In the genomic region with DNA sequence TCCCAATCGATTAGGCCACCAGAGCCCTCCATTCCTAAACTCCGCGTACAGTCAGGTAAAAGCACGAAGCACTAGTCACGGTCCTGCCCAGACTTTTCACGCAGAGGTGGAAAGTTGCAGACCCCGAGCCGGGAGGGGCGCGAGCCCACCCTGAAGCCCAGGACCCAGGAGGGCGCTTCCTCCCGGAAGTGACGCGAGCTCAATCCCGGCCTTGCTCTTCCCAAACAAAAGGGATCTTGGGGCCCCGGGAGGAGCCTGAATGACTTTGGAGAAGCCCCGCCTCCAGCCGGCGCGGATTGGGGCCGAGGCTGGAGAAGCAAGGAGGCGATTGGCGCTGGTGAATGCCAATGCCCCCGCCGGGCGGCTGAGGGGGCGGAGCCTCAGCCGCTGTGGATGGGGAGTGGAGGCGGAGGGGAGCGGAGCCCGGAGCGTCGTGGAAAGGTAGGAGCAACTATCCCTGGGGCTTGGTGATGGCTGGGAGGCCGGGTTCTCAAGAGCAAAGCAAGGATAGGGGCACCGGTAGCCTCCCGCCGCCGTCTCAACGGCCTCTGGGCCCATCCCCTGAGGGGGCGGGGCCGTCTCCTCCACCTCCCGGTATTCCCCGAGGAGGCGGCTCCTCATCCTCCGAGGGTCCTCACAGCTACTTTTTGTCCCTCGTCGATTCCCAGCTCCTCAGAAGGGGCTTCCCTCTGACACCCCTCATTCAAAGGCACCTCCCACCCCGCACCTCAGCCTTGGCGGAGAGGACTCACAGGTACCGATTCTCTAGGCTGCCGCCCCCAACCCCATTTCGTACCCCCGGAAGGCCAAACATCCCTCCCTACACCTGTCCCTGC, we compare ENCODE assay signal across 8 cellular contexts. TPM values are rescaled to one million over a fixed set of nuclear protein-coding genes. Genes with fewer than 3 reads are reported as not detected.
DNase-seq lines count a peak whose midpoint lies in the region; ATAC-seq and TF ChIP-seq lines count a peak whose summit lies in the region.

A gene with protein sequence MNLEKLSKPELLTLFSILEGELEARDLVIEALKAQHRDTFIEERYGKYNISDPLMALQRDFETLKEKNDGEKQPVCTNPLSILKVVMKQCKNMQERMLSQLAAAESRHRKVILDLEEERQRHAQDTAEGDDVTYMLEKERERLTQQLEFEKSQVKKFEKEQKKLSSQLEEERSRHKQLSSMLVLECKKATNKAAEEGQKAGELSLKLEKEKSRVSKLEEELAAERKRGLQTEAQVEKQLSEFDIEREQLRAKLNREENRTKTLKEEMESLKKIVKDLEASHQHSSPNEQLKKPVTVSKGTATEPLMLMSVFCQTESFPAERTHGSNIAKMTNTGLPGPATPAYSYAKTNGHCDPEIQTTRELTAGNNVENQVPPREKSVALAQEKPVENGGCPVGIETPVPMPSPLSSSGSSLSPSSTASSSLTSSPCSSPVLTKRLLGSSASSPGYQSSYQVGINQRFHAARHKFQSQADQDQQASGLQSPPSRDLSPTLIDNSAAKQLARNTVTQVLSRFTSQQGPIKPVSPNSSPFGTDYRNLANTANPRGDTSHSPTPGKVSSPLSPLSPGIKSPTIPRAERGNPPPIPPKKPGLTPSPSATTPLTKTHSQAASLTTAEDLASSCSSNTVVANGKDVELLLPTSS (plus strand): TSS at position 383 of the 836 bp plus-strand sequence. CDS start 19,952 bp downstream, outside the sequence.

- POLR2A ChIA-PET in GM10248 (lab: Yijun Ruan, JAX), result interaction anchor here (1.1 kb wide), 1 partner anchor 309 kb away, joined by 9 read pairs; no protein-coding TSS in a partner anchor

- in situ Hi-C loops in transverse colon (cut with MboI; ENCODE audit: low pct_ligation_motif_present in 1 of 4, low pct_unique_long_range_greater_than_20kb in 1 of 4, low sequenced_read_pairs in 3 of 4), result loop anchor here (5.0 to 25.0 kb wide), 4 partner anchors 66 to 309 kb away; partner anchors contain the start of genes CAPZA1 (in 4 of the 4), RHOC (in 4 of the 4) and ST7L (in 4 of the 4)

- WGBS in adipose tissue, 3 donors, result 0 to 1% (median 1%) methylated on average over 48 to 53 of the region's 53 CpGs
- WGBS in transverse colon (ENCODE audit: low coverage in 1 of 2), 2 donors, result 0 to 1% methylated on average over 3 to 50 of the region's 53 CpGs

- TF ChIP-seq CTCF in GM10248 (IDR thresholded peaks at IDR 0.05; ENCODE audit: control extremely low read depth, extremely low read depth, low read depth, missing control alignments) (no peak), transverse colon (IDR thresholded peaks at IDR 0.05) (no peak)

- intact Hi-C loops in cardiac septum (cut with DNase I) (loop anchor here (1.0 to 10.0 kb wide), 5 partner anchors 43 to 409 kb away; partner anchors contain the start of genes MOV10 and RHOC), transverse colon (cut with DNase I; ENCODE audit: low total_unique reads) (no loop called here)

- no peaks in the 10 kb centered on the region for H3K27me3 ChIP-seq in transverse colon

- H3K4me1 ChIP-seq in transverse colon, result peaks cover 9 to 73% (median 60%) of the 10 kb centered on the region in 4 donors

- H3K4me3 ChIP-seq in transverse colon, result peak within 1 kb of the TSS; percentile 85 to 94 (median 91)

- peak; percentile 87 for TF ChIP-seq POLR2A in transverse colon (IDR thresholded peaks at IDR 0.05)

- no peaks in the 10 kb centered on the region for H3K9me3 ChIP-seq in transverse colon

- DNase-seq in GM10248 (ENCODE audit: extremely low spot score) (peak; percentile 93), NCI-H1105 (lab: John Stamatoyannopoulos, UW) (peak; percentile 98), SW480 (ENCODE audit: low spot score) (peak; percentile 91), cardiac septum (ENCODE audit: low spot score) (peak; percentile 98), pons (ENCODE audit: low spot score) (peak; percentile 99), transverse colon (peak; percentile 97)

- H3K27ac ChIP-seq in adipose tissue (ENCODE audit: low read depth, low read length), result peak within 1 kb of the TSS; percentile 35
- H3K27ac ChIP-seq in transverse colon, result peak within 1 kb of the TSS; percentile 91 to 97 (median 94)

- CTCF ChIA-PET in GM10248 (lab: Yijun Ruan, JAX), result interaction anchor here (1.1 to 7.9 kb wide), 5 partner anchors 68 to 409 kb away, joined by 4 to 105 read pairs (median 8); partner anchors contain the start of genes MOV10 and RHOC

- H3K36me3 ChIP-seq in transverse colon, result no peaks in the 10 kb centered on the region

- TF ChIP-seq EP300 in transverse colon (IDR thresholded peaks at IDR 0.05; ENCODE audit: low read depth), result no peak

- peak; percentile 76 for ATAC-seq in HG02623 (IDR thresholded peaks at IDR 0.05; ENCODE audit: unreplicated experiment)

RNA-seq across cellular contexts. Expression of the gene that starts here (rescaled TPM):
- polyA plus RNA-seq in adipose tissue, result 10 to 100 TPM in 1 of 3 donors, 1 to 10 TPM in 2; 1.9 to 11.8 (median 8.5) TPM
- total RNA-seq in cardiac septum (19.1 TPM), transverse colon (10 to 100 TPM; 44.6 to 64.8 (median 52.4) TPM)

Comparison
In these comparisons a context has a peak if more than half of its experiments do, and no peak if none do; other contexts are left out.
1. Peak in every context shown above with its lines: DNase-seq, ATAC-seq, H3K4me3 ChIP-seq and H3K27ac ChIP-seq.